8 cellular contexts compared by ENCODE assay signal in genomic region chr1:11858968-11859871, GRCh38. TPM values are rescaled to one million over a fixed set of nuclear protein-coding genes. Genes with fewer than 3 reads are reported as not detected.
A peak's percentile ranks its signal among the peaks of the same experiment; 100 is the strongest.
DNase-seq lines count a peak whose midpoint lies in the region; ATAC-seq, FAIRE-seq and TF ChIP-seq lines count a peak whose summit lies in the region.

No MANE protein-coding gene starts in this region.

- CTCF ChIA-PET in A549 (lab: Yijun Ruan, JAX) (interaction anchor here (1.1 kb wide), 1 partner anchor 33 kb away, joined by 3 read pairs; no protein-coding TSS in a partner anchor), HCT116 (lab: Charles Lee) (no interaction called here)

- no TSS peak for BruUV-seq in HCT116 (replicated peaks; lab: Mats Ljungman, UMichigan)

- H3K27ac ChIP-seq in A549 (no peak overlapping the region), HCT116 (ENCODE audit: low read depth, low read length) (no peak overlapping the region), kidney (ENCODE audit: low read depth in 2 of 2, low read length in 2 of 2) (no peak overlapping the region)

- H3K79me2 ChIP-seq in HCT116 (ENCODE audit: insufficient read depth, low read length): no peaks in the 10 kb centered on the region

- RAD21 ChIA-PET in HCT116 (lab: Charles Lee; ENCODE audit: low non-redundant PET in 1 of 2, low total read pairs in 2 of 2, uncharacterized antibody in 2 of 2, unreplicated experiment in 2 of 2): no interaction called here

- H3K9me2 ChIP-seq in HCT116 (ENCODE audit: insufficient read depth): no peaks in the 10 kb centered on the region

- H3K9me3 ChIP-seq in A549: no peaks in the 10 kb centered on the region
- no peaks in the 10 kb centered on the region for H3K9me3 ChIP-seq in HCT116 (ENCODE audit: control insufficient read depth in 1 of 2, insufficient read depth in 1 of 2, low read depth in 1 of 2, low read length in 2 of 2)
- no peaks in the 10 kb centered on the region for H3K9me3 ChIP-seq in kidney (ENCODE audit: control insufficient read depth in 1 of 2, low read length in 2 of 2)

- TF ChIP-seq POLR2A in A549 (IDR thresholded peaks at IDR 0.05; ENCODE audit: low read length) (no peak), HCT116 (IDR thresholded peaks at IDR 0.05; ENCODE audit: borderline replicate concordance, extremely low read depth, insufficient read depth, insufficient read length) (no peak)

- FAIRE-seq in A549 (lab: Jason Lieb, UNC) (no peak), kidney (lab: Jason Lieb, UNC) (no peak)

- H3K4me3 ChIP-seq in A549 (no peak overlapping the region; the same call in 1 of the 3 replicates), HCT116 (replicated peaks in 1 of 2; ENCODE audit: low read depth in 1 of 2, low read length in 2 of 2) (no peak overlapping the region), astrocyte of the cerebellum (ENCODE audit: low read depth, low read length) (no peak overlapping the region), kidney (ENCODE audit: low read length in 2 of 2) (no peak overlapping the region)

- H3K9ac ChIP-seq in HCT116 (ENCODE audit: low read length): no peak overlapping the region
- H3K9ac ChIP-seq in kidney (ENCODE audit: low read length in 2 of 2): no peak overlapping the region

- no peak for TF ChIP-seq EP300 in A549 (IDR thresholded peaks at IDR 0.05)

- TF ChIP-seq CTCF in A549 (IDR thresholded peaks at IDR 0.05): no peak
- TF ChIP-seq CTCF in HCT116 (IDR thresholded peaks at IDR 0.05 in 2 of 3, conservative IDR thresholded peaks at IDR 0.05 in 1 of 3; ENCODE audit: borderline replicate concordance in 1 of 3, insufficient read depth in 1 of 3, low read depth in 2 of 3, low read length in 2 of 3): peak in 2 of 3 experiments; percentile 38 to 44; a peak in 3 of 6 replicates
- TF ChIP-seq CTCF in astrocyte of the cerebellum (IDR thresholded peaks at IDR 0.05; ENCODE audit: low read depth, low read length, missing control alignments): peak; percentile 33
- no peak for TF ChIP-seq CTCF in kidney (IDR thresholded peaks at IDR 0.05; ENCODE audit: borderline replicate concordance, extremely low read depth, insufficient read depth)

- in situ Hi-C loops in astrocyte of the cerebellum (cut with HindIII; ENCODE audit: low sequenced_read_pairs): no loop called here

- no peak overlapping the region for H2AFZ ChIP-seq in HCT116 (ENCODE audit: low read depth, low read length, poor library complexity, severe bottlenecking)

- intact Hi-C loops in HCT116 (cut with micrococcal nuclease) (no loop called here), kidney (cut with DNase I) (no loop called here)

- POLR2A ChIA-PET in A549 (lab: Yijun Ruan, JAX): interaction anchor here (1.0 to 1.1 kb wide), 2 partner anchors 49 to 160 kb away, joined by 3 to 5 read pairs; partner anchors contain the start of gene MIIP
- POLR2A ChIA-PET in HCT116 (lab: Charles Lee): no interaction called here

- peak; percentile 37 to 47 for DNase-seq in A549 (ENCODE audit: low read depth in 1 of 2, low spot score in 1 of 2)
- no peak for DNase-seq in HCT116 (ENCODE audit: low read depth, low spot score)
- DNase-seq in T-helper 9 cell: peak; percentile 59
- DNase-seq in astrocyte of the cerebellum (ENCODE audit: low read depth): peak; percentile 13
- DNase-seq in kidney: peak; percentile 52
- DNase-seq in stimulated activated CD4-positive, alpha-beta T cell treated with anti-CD3 and anti-CD28 coated beads, TNF-alpha, amount 100 ng/mL, for 4 hours (ENCODE audit: low read depth in 3 of 3): peak; percentile 17 to 51 (median 30)

- H3K4me1 ChIP-seq in A549 (no peaks in the 10 kb centered on the region; the same call in 2 of the 3 replicates), HCT116 (ENCODE audit: control insufficient read depth in 1 of 2, insufficient read depth in 2 of 2, low read length in 2 of 2) (peaks cover 4 to 10% of the 10 kb centered on the region in 2 experiments; a peak in 3 of 4 replicates), kidney (ENCODE audit: control insufficient read depth in 1 of 2, insufficient read depth in 1 of 2, low read depth in 1 of 2, low read length in 2 of 2) (no peaks in the 10 kb centered on the region)

- TF ChIP-seq RAD21 in A549 (conservative IDR thresholded peaks at IDR 0.05 in 1 of 2, IDR thresholded peaks at IDR 0.05 in 1 of 2): no peak
- no peak for TF ChIP-seq RAD21 in HCT116 (IDR thresholded peaks at IDR 0.05; ENCODE audit: low read depth)

- H3K27me3 ChIP-seq in HCT116 (ENCODE audit: insufficient read depth, low read length): peaks cover 56% of the 10 kb centered on the region

- no peaks in the 10 kb centered on the region for H3K36me3 ChIP-seq in HCT116 (ENCODE audit: control insufficient read depth in 1 of 2, insufficient read depth in 2 of 2, low read length in 2 of 2)
- no peaks in the 10 kb centered on the region for H3K36me3 ChIP-seq in kidney (ENCODE audit: control insufficient read depth in 1 of 2, insufficient read depth in 2 of 2, low read length in 2 of 2)

- 15% methylated on average over 15 of the region's 53 CpGs for WGBS in A549 (ENCODE audit: missing lambda C conversion rate)

- H3K4me2 ChIP-seq in A549: peak overlapping the region; percentile 56
- no peak overlapping the region for H3K4me2 ChIP-seq in HCT116 (ENCODE audit: low read length)

- ATAC-seq in A549 (peak; percentile 63 to 82), HCT116 (peak; percentile 85), GM21528 (IDR thresholded peaks at IDR 0.05; ENCODE audit: low FRiP score, unreplicated experiment) (no peak), HG02588 (IDR thresholded peaks at IDR 0.05; ENCODE audit: unreplicated experiment) (no peak)

- H4K20me1 ChIP-seq in HCT116 (ENCODE audit: insufficient read depth): no peaks in the 10 kb centered on the region

TF ChIP-seq in A549, 52 proteins besides CTCF, POLR2A, EP300 and RAD21 (continues in another document):
- no peak for TF ChIP-seq USF2 (IDR thresholded peaks at IDR 0.05)
- peak; percentile 66; the same call in 1 of the 2 replicates for TF ChIP-seq EHMT2 (IDR thresholded peaks at IDR 0.05; ENCODE audit: low read depth)

TF ChIP-seq in HCT116, 20 proteins besides CTCF, POLR2A, EP300 and RAD21 (continues in another document):
- no peak for TF ChIP-seq YY1 (IDR thresholded peaks at IDR 0.05; ENCODE audit: extremely low read depth, insufficient replicate concordance, low read depth, low read length)
- TF ChIP-seq, protein P1, sequence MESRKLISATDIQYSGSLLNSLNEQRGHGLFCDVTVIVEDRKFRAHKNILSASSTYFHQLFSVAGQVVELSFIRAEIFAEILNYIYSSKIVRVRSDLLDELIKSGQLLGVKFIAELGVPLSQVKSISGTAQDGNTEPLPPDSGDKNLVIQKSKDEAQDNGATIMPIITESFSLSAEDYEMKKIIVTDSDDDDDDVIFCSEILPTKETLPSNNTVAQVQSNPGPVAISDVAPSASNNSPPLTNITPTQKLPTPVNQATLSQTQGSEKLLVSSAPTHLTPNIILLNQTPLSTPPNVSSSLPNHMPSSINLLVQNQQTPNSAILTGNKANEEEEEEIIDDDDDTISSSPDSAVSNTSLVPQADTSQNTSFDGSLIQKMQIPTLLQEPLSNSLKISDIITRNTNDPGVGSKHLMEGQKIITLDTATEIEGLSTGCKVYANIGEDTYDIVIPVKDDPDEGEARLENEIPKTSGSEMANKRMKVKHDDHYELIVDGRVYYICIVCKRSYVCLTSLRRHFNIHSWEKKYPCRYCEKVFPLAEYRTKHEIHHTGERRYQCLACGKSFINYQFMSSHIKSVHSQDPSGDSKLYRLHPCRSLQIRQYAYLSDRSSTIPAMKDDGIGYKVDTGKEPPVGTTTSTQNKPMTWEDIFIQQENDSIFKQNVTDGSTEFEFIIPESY (IDR thresholded peaks at IDR 0.05; ENCODE audit: extremely low read depth, insufficient replicate concordance, low read length): no peak
- no peak for TF ChIP-seq ZNF274 (IDR thresholded peaks at IDR 0.05; ENCODE audit: low read depth, low read length)

RNA-seq across cellular contexts. Expression of gene NPPB, which starts 0.5 kb away (rescaled TPM):
- polyA plus RNA-seq in A549 (2011; rRNA removed) (not detected in 2 replicates), A549 (2017; fragmentation: RNase III; extraction: RNeasy Plus Mini Kit Qiagen cat#74134 plus additional on column Dnase treatment) (0.18 to 0.20 TPM in 2 of 3 replicates, not detected in the other), kidney (ENCODE audit: insufficient read depth, low read depth, low replicate concordance) (not detected)
- 0.11 and 0.35 TPM in 2 replicates for polyA plus RNA-seq in A549 (2012; cell fraction: cytosol; rRNA removed)
- polyA plus RNA-seq in A549 (2012; cell fraction: nucleus; rRNA removed): 0.22 and 0.29 TPM in 2 replicates
- not detected in 2 replicates for polyA minus RNA-seq in A549 (2011; rRNA and poly(A)+ RNA removed)
- total RNA-seq in HCT116 (2021; ENCODE audit: unreplicated experiment) (not detected), kidney (not detected)
- polyA plus RNA-seq in HCT116 (2012): not detected in 2 replicates

RNA-seq across cellular contexts. Expression of gene NPPA, which starts 11.6 kb away (rescaled TPM):
- not detected in 2 replicates for polyA plus RNA-seq in A549 (2011; rRNA removed)
- not detected in 2 replicates for polyA plus RNA-seq in A549 (2012; cell fraction: cytosol; rRNA removed)
- polyA plus RNA-seq in A549 (2012; cell fraction: nucleus; rRNA removed): not detected in 2 replicates
- polyA plus RNA-seq in A549 (2017; fragmentation: RNase III; extraction: RNeasy Plus Mini Kit Qiagen cat#74134 plus additional on column Dnase treatment): not detected in 3 replicates
- not detected in 2 replicates for polyA minus RNA-seq in A549 (2011; rRNA and poly(A)+ RNA removed)
- total RNA-seq in HCT116 (2021; ENCODE audit: unreplicated experiment): not detected
- 0.09 and 0.12 TPM in 2 replicates for polyA plus RNA-seq in HCT116 (2012)
- 0.50 TPM for total RNA-seq in kidney
- polyA plus RNA-seq in kidney (ENCODE audit: insufficient read depth, low read depth, low replicate concordance): not detected

RNA-seq across cellular contexts. Expression of gene CLCN6, which starts 53.2 kb away (rescaled TPM):
- polyA plus RNA-seq in A549 (2011; rRNA removed): 5.7 and 8.2 TPM in 2 replicates
- 3.3 and 4.1 TPM in 2 replicates for polyA plus RNA-seq in A549 (2012; cell fraction: cytosol; rRNA removed)
- 16.1 and 19.6 TPM in 2 replicates for polyA plus RNA-seq in A549 (2012; cell fraction: nucleus; rRNA removed)
- 6.1 to 9.0 TPM (median 8.9 TPM) in 3 replicates for polyA plus RNA-seq in A549 (2017; fragmentation: RNase III; extraction: RNeasy Plus Mini Kit Qiagen cat#74134 plus additional on column Dnase treatment)
- 6.0 and 7.6 TPM in 2 replicates for polyA minus RNA-seq in A549 (2011; rRNA and poly(A)+ RNA removed)
- total RNA-seq in HCT116 (2021; ENCODE audit: unreplicated experiment): 13.7 TPM
- polyA plus RNA-seq in HCT116 (2012): 5.6 and 6.3 TPM in 2 replicates
- 26.0 TPM for total RNA-seq in kidney
- polyA plus RNA-seq in kidney (ENCODE audit: insufficient read depth, low read depth, low replicate concordance): 7.1 TPM

RNA-seq across cellular contexts. Expression of gene MTHFR, which starts 53.5 kb away (rescaled TPM):
- polyA plus RNA-seq in A549 (2011; rRNA removed): 4.5 and 5.0 TPM in 2 replicates
- polyA plus RNA-seq in A549 (2012; cell fraction: cytosol; rRNA removed): 2.9 and 3.6 TPM in 2 replicates
- polyA plus RNA-seq in A549 (2012; cell fraction: nucleus; rRNA removed): 7.7 and 8.1 TPM in 2 replicates
- polyA plus RNA-seq in A549 (2017; fragmentation: RNase III; extraction: RNeasy Plus Mini Kit Qiagen cat#74134 plus additional on column Dnase treatment): 4.1 to 5.3 TPM (median 5.2 TPM) in 3 replicates
- 10.9 and 12.7 TPM in 2 replicates for polyA minus RNA-seq in A549 (2011; rRNA and poly(A)+ RNA removed)
- total RNA-seq in HCT116 (2021; ENCODE audit: unreplicated experiment): 20.9 TPM
- 9.1 and 10.7 TPM in 2 replicates for polyA plus RNA-seq in HCT116 (2012)
- 65.5 TPM for total RNA-seq in kidney
- polyA plus RNA-seq in kidney (ENCODE audit: insufficient read depth, low read depth, low replicate concordance): 10.6 TPM

Comparison
In these comparisons a context has a peak if more than half of its experiments do, and no peak if none do; other contexts are left out.
1. ATAC-seq: peak in A549 (2 of 2) and HCT116 (single experiment); none in GM21528 (single experiment) and HG02588 (single experiment).
2. CTCF ChIP-seq: peak in HCT116 (2 of 3) and astrocyte of the cerebellum (single experiment); none in A549 (single experiment) and kidney (single experiment).
3. Of the 6 proteins assayed by ChIP-seq in both A549 and HCT116: peak only in A549: none; only in HCT116: CTCF and MAX; in both: REST; in neither: 3.